In the genomic region with DNA sequence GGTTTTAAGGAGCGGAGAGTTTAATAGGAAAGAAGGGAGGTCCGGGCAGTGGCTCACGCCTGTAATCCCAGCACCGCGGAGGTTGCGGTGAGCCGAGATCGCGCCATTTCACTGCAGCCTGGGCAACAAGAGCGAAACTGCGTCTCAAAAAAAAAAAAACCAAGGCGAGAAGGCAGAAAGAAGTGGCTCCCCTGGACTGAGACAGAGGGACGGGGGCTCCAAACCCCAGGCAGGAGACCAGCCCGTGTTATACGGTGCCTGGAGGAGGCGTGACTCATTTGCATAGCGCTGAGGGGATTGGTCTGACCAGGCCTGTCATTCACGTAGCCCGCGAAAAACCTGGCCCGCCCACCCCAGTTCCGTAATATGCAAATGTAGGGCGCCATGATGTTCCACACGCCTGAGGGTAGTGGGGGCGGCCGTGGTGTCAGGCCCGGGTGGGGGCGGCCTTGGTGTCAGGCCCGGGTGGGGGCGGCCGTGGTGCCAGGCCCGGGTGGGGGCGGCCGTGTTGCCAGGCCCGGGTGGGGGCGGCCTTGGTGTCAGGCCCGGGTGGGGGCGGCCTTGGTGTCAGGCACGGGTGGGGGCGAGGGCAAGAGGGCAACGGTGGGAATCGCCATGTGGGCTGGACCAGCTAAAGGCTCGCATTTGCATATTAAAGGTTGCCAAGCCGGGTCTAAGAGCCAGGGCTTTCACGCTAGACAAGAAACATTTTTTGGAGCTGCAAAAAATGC, we compare ENCODE assay signal across 8 cellular contexts. TPM values are rescaled to one million over a fixed set of nuclear protein-coding genes. Genes with fewer than 3 reads are reported as not detected.
DNase-seq lines count a peak whose midpoint lies in the region; ATAC-seq, FAIRE-seq and TF ChIP-seq lines count a peak whose summit lies in the region.

No MANE protein-coding gene starts in this region.

- in situ Hi-C loops in astrocyte of the cerebellum (cut with HindIII; ENCODE audit: low sequenced_read_pairs) = no loop called here

- no peak for TF ChIP-seq CTCF in RWPE2 (IDR thresholded peaks at IDR 0.05; ENCODE audit: poor library complexity, severe bottlenecking)
- TF ChIP-seq CTCF in astrocyte of the cerebellum (IDR thresholded peaks at IDR 0.05; ENCODE audit: low read depth, low read length, missing control alignments) = no peak

- FAIRE-seq in GM12891 (lab: Jason Lieb, UNC) = peak; percentile 96
- no peak for FAIRE-seq in small intestine (lab: Jason Lieb, UNC)

- H3K4me1 ChIP-seq in RWPE2 (ENCODE audit: insufficient read depth, poor library complexity, severe bottlenecking) (peaks cover 5% of the 10 kb centered on the region), iPS-15b (ENCODE audit: control insufficient read depth, insufficient read depth, low read length) (peaks cover 3% of the 10 kb centered on the region), small intestine (ENCODE audit: control insufficient read depth in 2 of 2, insufficient read depth in 1 of 2, low read depth in 1 of 2, low read length in 1 of 2) (no peaks in the 10 kb centered on the region)

- no peak overlapping the region for H3K9ac ChIP-seq in iPS-15b (ENCODE audit: low read depth, low read length)

- H3K9me3 ChIP-seq in RWPE2 (ENCODE audit: severe bottlenecking) = no peaks in the 10 kb centered on the region
- no peaks in the 10 kb centered on the region for H3K9me3 ChIP-seq in iPS-15b (ENCODE audit: control insufficient read depth, insufficient read depth, low read length)
- H3K9me3 ChIP-seq in small intestine (ENCODE audit: control insufficient read depth, low read depth) = no peaks in the 10 kb centered on the region

- DNase-seq in GM12891 (ENCODE audit: insufficient read length, low spot score) = peak; percentile 89
- peak; percentile 94 for DNase-seq in RWPE2 (ENCODE audit: low spot score)
- peak; percentile 83 for DNase-seq in astrocyte of the cerebellum (ENCODE audit: low read depth)
- DNase-seq in small intestine = peak; percentile 91
- DNase-seq in OCI-M2 (lab: John Stamatoyannopoulos, UW; ENCODE audit: unreplicated experiment) = no peak
- DNase-seq in NCI-H2107 treated with DMSO at 0.1 percent for 48 hours (lab: John Stamatoyannopoulos, UW; ENCODE audit: unreplicated experiment) = no peak

- H3K27ac ChIP-seq in RWPE2 (ENCODE audit: poor library complexity, severe bottlenecking) (peak overlapping the region; percentile 34), small intestine (ENCODE audit: low read depth in 1 of 2, low read length in 1 of 2) (peak overlapping the region in 1 of 2 donors; percentile 75)

- peak; percentile 47; the same call in 1 of the 2 replicates for TF ChIP-seq POLR2A in GM12891 (IDR thresholded peaks at IDR 0.05; ENCODE audit: low read depth, low read length)

- no peaks in the 10 kb centered on the region for H3K27me3 ChIP-seq in RWPE2 (ENCODE audit: insufficient read depth, poor library complexity, severe bottlenecking)
- H3K27me3 ChIP-seq in iPS-15b (ENCODE audit: control insufficient read depth, insufficient read depth, low read length) = no peaks in the 10 kb centered on the region
- no peaks in the 10 kb centered on the region for H3K27me3 ChIP-seq in small intestine (ENCODE audit: control insufficient read depth in 2 of 2, insufficient read depth in 2 of 2, low read length in 2 of 2)

- 0 to 8% (median 5%) methylated on average over 40 to 45 of the region's 45 CpGs for WGBS in small intestine, 3 donors

- ATAC-seq in HG02759 (IDR thresholded peaks at IDR 0.05; ENCODE audit: unreplicated experiment) (peak; percentile 97), RWPE2 (ENCODE audit: low read depth) (peak; percentile 98)

- H3K4me3 ChIP-seq in RWPE2 (ENCODE audit: severe bottlenecking) (peak overlapping the region; percentile 33), astrocyte of the cerebellum (ENCODE audit: low read depth, low read length) (peak overlapping the region; percentile 68), iPS-15b (ENCODE audit: low read depth, low read length) (peak overlapping the region; percentile 59), small intestine (ENCODE audit: low read depth in 1 of 2, low read length in 2 of 2) (peak overlapping the region; percentile 39 to 58)

- H3K36me3 ChIP-seq in RWPE2 (ENCODE audit: low read depth) (peaks cover 38% of the 10 kb centered on the region), iPS-15b (ENCODE audit: control insufficient read depth, insufficient read depth, low read length) (peaks cover 28% of the 10 kb centered on the region), small intestine (ENCODE audit: control insufficient read depth in 2 of 2, insufficient read depth in 2 of 2, low read length in 2 of 2) (peaks cover 0 to 3% of the 10 kb centered on the region in 2 donors)

TF ChIP-seq in GM12891, 5 proteins besides CTCF, POLR2A, EP300 and RAD21:
- TF ChIP-seq TAF1 (IDR thresholded peaks at IDR 0.05; ENCODE audit: low read depth, low read length) (no peak), POLR2AphosphoS5 (IDR thresholded peaks at IDR 0.05; ENCODE audit: low read depth, low read length) (no peak), SPI1 (IDR thresholded peaks at IDR 0.05; ENCODE audit: low read depth, low read length) (peak; percentile 50), POU2F2 (IDR thresholded peaks at IDR 0.05; ENCODE audit: low read depth, low read length) (peak; percentile 97), PAX5 (IDR thresholded peaks at IDR 0.05; ENCODE audit: insufficient read depth, low read length, severe bottlenecking) (no peak)

RNA-seq across cellular contexts. Expression of gene PLCXD1, which starts 2.1 kb away (rescaled TPM):
- 21.2 TPM for polyA plus RNA-seq in GM12891 (2012; ENCODE audit: low read depth, missing spikeins)
- polyA plus RNA-seq in small intestine = 10 to 100 TPM in 1 of 3 donors, 1 to 10 TPM in 2; 3.8 to 20.3 (median 6.3) TPM

RNA-seq across cellular contexts. Expression of gene GTPBP6, which starts 35.3 kb away (rescaled TPM):
- polyA plus RNA-seq in GM12891 (2012; ENCODE audit: low read depth, missing spikeins) = 29.7 TPM
- polyA plus RNA-seq in small intestine = 10 to 100 TPM; 34.9 to 69.7 (median 41.6) TPM

Comparison
In these comparisons a context has a peak if more than half of its experiments do, and no peak if none do; other contexts are left out.
1. DNase-seq: peak in GM12891 (single experiment), RWPE2 (single experiment), astrocyte of the cerebellum (single experiment) and small intestine (single experiment); none in OCI-M2 (single experiment) and NCI-H2107 treated with DMSO at 0.1 percent for 48 hours (single experiment).
2. Peak in every context shown above with its lines, with median percentiles within 50 percentile points of each other: H3K4me3 ChIP-seq.